32 cellular contexts compared by ENCODE assay signal in genomic region chr5:95837492-95837891, GRCh38. TPM values are rescaled to one million over a fixed set of nuclear protein-coding genes. Genes with fewer than 3 reads are reported as not detected.
DNase-seq lines count a peak whose midpoint lies in the region; ATAC-seq and TF ChIP-seq lines count a peak whose summit lies in the region.
"Had no signal": no experiment of that assay in that cellular context is flagged by ENCODE, and none has a peak within 500 bp of the region (broad histone marks: within the 10 kb centered on the region; RNA-seq: fewer than 3 reads in every experiment).

No MANE protein-coding gene starts in this region.

- no peak for TF ChIP-seq CTCF in dorsolateral prefrontal cortex (IDR thresholded peaks at IDR 0.05 in 54 of 56, conservative IDR thresholded peaks at IDR 0.05 in 2 of 56; ENCODE audit: low read depth in 1 of 56, partially characterized antibody in 56 of 56)

- no peaks in the 10 kb centered on the region for H3K36me3 Mint-ChIP-seq in activated T-cell treated with anti-CD3 and anti-CD28 coated beads, Interleukin-2, amount 50 U/mL, for 72 hours (ENCODE audit: insufficient read depth in 2 of 2)
- H3K36me3 Mint-ChIP-seq in activated T-cell treated with anti-CD3 and anti-CD28 coated beads, Interleukin-2, amount 50 U/mL, for 4 hours (ENCODE audit: insufficient read depth): no peaks in the 10 kb centered on the region
- H3K36me3 Mint-ChIP-seq in T-helper 17 cell (ENCODE audit: low read depth): no peaks in the 10 kb centered on the region
- no peaks in the 10 kb centered on the region for H3K36me3 Mint-ChIP-seq in activated CD4-positive, alpha-beta memory T cell treated with anti-CD3 and anti-CD28 coated beads, Interleukin-2, amount 10 ng/mL, durations not matched to agents 7 days and 5 days (ENCODE audit: low read depth)
- H3K36me3 Mint-ChIP-seq: immature natural killer cell had no signal

- no peak overlapping the region for H3K4me3 Mint-ChIP-seq in activated T-cell treated with anti-CD3 and anti-CD28 coated beads, Interleukin-2, amount 50 U/mL, for 72 hours
- no peak overlapping the region for H3K4me3 Mint-ChIP-seq in activated T-cell treated with anti-CD3 and anti-CD28 coated beads, Interleukin-2, amount 50 U/mL, for 4 hours
- H3K4me3 Mint-ChIP-seq in T-helper 17 cell: no peak overlapping the region
- H3K4me3 Mint-ChIP-seq in activated CD4-positive, alpha-beta memory T cell treated with anti-CD3 and anti-CD28 coated beads, Interleukin-2, amount 10 ng/mL, durations not matched to agents 7 days and 5 days: no peak overlapping the region
- H3K4me3 Mint-ChIP-seq: activated naive CD4-positive, alpha-beta T cell treated with anti-CD3 and anti-CD28 coated beads for 36 hours had no signal

- intact Hi-C loops in dorsolateral prefrontal cortex (cut with DNase I): loop anchor here in 1 of 2 donors (5.0 kb wide), 1 partner anchor 190 kb away; the partner anchor contains the start of gene RFESD

- POLR2A ChIA-PET in activated CD4-positive, alpha-beta memory T cell treated with anti-CD3 and anti-CD28 coated beads, Interleukin-2, amount 10 ng/mL, durations not matched to agents 7 days and 5 days (lab: Charles Lee): interaction anchor here (1.1 to 1.6 kb wide), 6 partner anchors 10 to 30 kb away, joined by 3 to 6 read pairs (median 4); partner anchors contain the start of gene GLRX

- no peak overlapping the region for H3K4me3 ChIP-seq in dorsolateral prefrontal cortex
- H3K4me3 ChIP-seq in skin epidermis: no peak overlapping the region
- H3K4me3 ChIP-seq: colonic mucosa, PC-9, right lobe of liver, SK-N-MC, stomach, transverse colon had no signal

- no peak for ATAC-seq in activated T-cell treated with anti-CD3 and anti-CD28 coated beads, Interleukin-2, amount 50 U/mL, for 72 hours (replicated peaks in 1 of 2)
- no peak for ATAC-seq in activated T-cell treated with anti-CD3 and anti-CD28 coated beads, Interleukin-2, amount 50 U/mL, for 4 hours
- ATAC-seq in T-helper 17 cell (no peak), GM21825 (IDR thresholded peaks at IDR 0.05; ENCODE audit: unreplicated experiment) (no peak)
- ATAC-seq: activated CD4-positive, CD25-positive, alpha-beta regulatory T cell treated with anti-CD3 and anti-CD28 coated beads, Interleukin-2, amount 50 U/mL, for 24 hours; HepG2; left lobe of liver; right lobe of liver had no signal

- H3K9me3 ChIP-seq in T-helper 17 cell (ENCODE audit: control insufficient read depth, low read length, poor library complexity, severe bottlenecking): no peaks in the 10 kb centered on the region
- H3K9me3 ChIP-seq: colonic mucosa, right lobe of liver, stomach, transverse colon had no signal

- H3K9me3 Mint-ChIP-seq in activated T-cell treated with anti-CD3 and anti-CD28 coated beads, Interleukin-2, amount 50 U/mL, for 72 hours: no peaks in the 10 kb centered on the region
- no peaks in the 10 kb centered on the region for H3K9me3 Mint-ChIP-seq in activated T-cell treated with anti-CD3 and anti-CD28 coated beads, Interleukin-2, amount 50 U/mL, for 4 hours
- no peaks in the 10 kb centered on the region for H3K9me3 Mint-ChIP-seq in activated CD4-positive, alpha-beta memory T cell treated with anti-CD3 and anti-CD28 coated beads, Interleukin-2, amount 10 ng/mL, durations not matched to agents 7 days and 5 days
- H3K9me3 Mint-ChIP-seq: activated naive CD4-positive, alpha-beta T cell treated with anti-CD3 and anti-CD28 coated beads for 36 hours had no signal

- H3K27ac Mint-ChIP-seq in activated T-cell treated with anti-CD3 and anti-CD28 coated beads, Interleukin-2, amount 50 U/mL, for 72 hours: peak overlapping the region; percentile 9
- peak overlapping the region; percentile 98 for H3K27ac Mint-ChIP-seq in T-helper 17 cell
- no peak overlapping the region for H3K27ac Mint-ChIP-seq in activated CD4-positive, alpha-beta memory T cell treated with anti-CD3 and anti-CD28 coated beads, Interleukin-2, amount 10 ng/mL, durations not matched to agents 7 days and 5 days

- CTCF ChIA-PET in activated CD4-positive, alpha-beta memory T cell treated with anti-CD3 and anti-CD28 coated beads, Interleukin-2, amount 10 ng/mL, durations not matched to agents 7 days and 5 days (lab: Charles Lee): interaction anchor here (2.1 to 4.5 kb wide), 2 partner anchors 14 to 56 kb away, joined by 7 to 45 read pairs; partner anchors contain the start of gene GLRX

- no peaks in the 10 kb centered on the region for H3K27me3 Mint-ChIP-seq in activated T-cell treated with anti-CD3 and anti-CD28 coated beads, Interleukin-2, amount 50 U/mL, for 72 hours (ENCODE audit: low read depth)
- no peaks in the 10 kb centered on the region for H3K27me3 Mint-ChIP-seq in activated T-cell treated with anti-CD3 and anti-CD28 coated beads, Interleukin-2, amount 50 U/mL, for 4 hours (ENCODE audit: low read depth)
- H3K27me3 Mint-ChIP-seq in T-helper 17 cell: no peaks in the 10 kb centered on the region
- H3K27me3 Mint-ChIP-seq in activated CD4-positive, alpha-beta memory T cell treated with anti-CD3 and anti-CD28 coated beads, Interleukin-2, amount 10 ng/mL, durations not matched to agents 7 days and 5 days: no peaks in the 10 kb centered on the region

- H3K27ac ChIP-seq in dorsolateral prefrontal cortex (peak overlapping the region in 58 of 59 donors; percentile 30 to 93 (median 75)), skin epidermis (peak overlapping the region in 12 of 21 experiments; percentile 1 to 88 (median 72))
- H3K27ac ChIP-seq: colonic mucosa, SK-N-MC had no signal

- peaks cover 57% of the 10 kb centered on the region for H3K4me1 Mint-ChIP-seq in activated T-cell treated with anti-CD3 and anti-CD28 coated beads, Interleukin-2, amount 50 U/mL, for 72 hours (ENCODE audit: low read depth)
- peaks cover 47% of the 10 kb centered on the region for H3K4me1 Mint-ChIP-seq in activated T-cell treated with anti-CD3 and anti-CD28 coated beads, Interleukin-2, amount 50 U/mL, for 4 hours (ENCODE audit: low read depth)
- H3K4me1 Mint-ChIP-seq in T-helper 17 cell: peaks cover 41% of the 10 kb centered on the region
- H3K4me1 Mint-ChIP-seq in activated CD4-positive, alpha-beta memory T cell treated with anti-CD3 and anti-CD28 coated beads, Interleukin-2, amount 10 ng/mL, durations not matched to agents 7 days and 5 days: peaks cover 51% of the 10 kb centered on the region

- H3K27me3 ChIP-seq in dorsolateral prefrontal cortex: no peaks in the 10 kb centered on the region
- H3K27me3 ChIP-seq: colonic mucosa, right lobe of liver, stomach, transverse colon had no signal

- no peak for DNase-seq in activated T-cell treated with anti-CD3 and anti-CD28 coated beads, Interleukin-2, amount 50 U/mL, for 72 hours
- DNase-seq in activated T-cell treated with anti-CD3 and anti-CD28 coated beads, Interleukin-2, amount 50 U/mL, for 4 hours: no peak
- no peak for DNase-seq in T-helper 17 cell
- no peak for DNase-seq in dorsolateral prefrontal cortex
- no peak for DNase-seq in AG20443 (ENCODE audit: low spot score)
- DNase-seq in activated CD4-positive, alpha-beta memory T cell treated with anti-CD3 and anti-CD28 coated beads, Interleukin-2, amount 10 ng/mL, durations not matched to agents 7 days and 5 days: no peak
- DNase-seq: activated naive CD4-positive, alpha-beta T cell treated with anti-CD3 and anti-CD28 coated beads for 36 hours; amniotic stem cell; colonic mucosa; DMS53; effector CD8-positive, alpha-beta T cell; HCEC 1CT; immature natural killer cell; mesendoderm; NCI-H1436; NCI-H2081 treated with DMSO at 0.1 percent for 48 hours; NCI-H345; NCI-H69; PC-9; right lobe of liver; stimulated activated CD4-positive, alpha-beta T cell treated with anti-CD3 and anti-CD28 coated beads, Interleukin-12 subunit alpha, Interleukin-12 subunit beta, amount 100 ng/mL, for 4 hours; stimulated activated CD4-positive, alpha-beta T cell treated with anti-CD3 and anti-CD28 coated beads, Interleukin-2, amount 100 ng/mL, for 48 hours; stomach; T-helper 2 cell; transverse colon had no signal

RNA-seq across cellular contexts. Expression of gene GLRX, which starts 15.0 kb away (rescaled TPM):
- total RNA-seq in activated T-cell treated with anti-CD3 and anti-CD28 coated beads, Interleukin-2, amount 50 U/mL, for 72 hours: 10 to 100 TPM; 19.1 to 23.4 TPM
- total RNA-seq in activated T-cell treated with anti-CD3 and anti-CD28 coated beads, Interleukin-2, amount 50 U/mL, for 4 hours: 10 to 100 TPM; 10.1 to 16.3 (median 12.8) TPM
- total RNA-seq in T-helper 17 cell (10 to 100 TPM; 32.0 to 51.9 TPM), dorsolateral prefrontal cortex (100 to 1,000 TPM in 3 of 120 experiments, 10 to 100 TPM in 117; 13.7 to 109 (median 43.0) TPM)
- total RNA-seq in activated CD4-positive, alpha-beta memory T cell treated with anti-CD3 and anti-CD28 coated beads, Interleukin-2, amount 10 ng/mL, durations not matched to agents 7 days and 5 days: 10 to 100 TPM; 71.6 to 72.5 TPM
- total RNA-seq: G401 had no signal
